Comparison of ENCODE assay signal across 7 cellular contexts in the genomic region with DNA sequence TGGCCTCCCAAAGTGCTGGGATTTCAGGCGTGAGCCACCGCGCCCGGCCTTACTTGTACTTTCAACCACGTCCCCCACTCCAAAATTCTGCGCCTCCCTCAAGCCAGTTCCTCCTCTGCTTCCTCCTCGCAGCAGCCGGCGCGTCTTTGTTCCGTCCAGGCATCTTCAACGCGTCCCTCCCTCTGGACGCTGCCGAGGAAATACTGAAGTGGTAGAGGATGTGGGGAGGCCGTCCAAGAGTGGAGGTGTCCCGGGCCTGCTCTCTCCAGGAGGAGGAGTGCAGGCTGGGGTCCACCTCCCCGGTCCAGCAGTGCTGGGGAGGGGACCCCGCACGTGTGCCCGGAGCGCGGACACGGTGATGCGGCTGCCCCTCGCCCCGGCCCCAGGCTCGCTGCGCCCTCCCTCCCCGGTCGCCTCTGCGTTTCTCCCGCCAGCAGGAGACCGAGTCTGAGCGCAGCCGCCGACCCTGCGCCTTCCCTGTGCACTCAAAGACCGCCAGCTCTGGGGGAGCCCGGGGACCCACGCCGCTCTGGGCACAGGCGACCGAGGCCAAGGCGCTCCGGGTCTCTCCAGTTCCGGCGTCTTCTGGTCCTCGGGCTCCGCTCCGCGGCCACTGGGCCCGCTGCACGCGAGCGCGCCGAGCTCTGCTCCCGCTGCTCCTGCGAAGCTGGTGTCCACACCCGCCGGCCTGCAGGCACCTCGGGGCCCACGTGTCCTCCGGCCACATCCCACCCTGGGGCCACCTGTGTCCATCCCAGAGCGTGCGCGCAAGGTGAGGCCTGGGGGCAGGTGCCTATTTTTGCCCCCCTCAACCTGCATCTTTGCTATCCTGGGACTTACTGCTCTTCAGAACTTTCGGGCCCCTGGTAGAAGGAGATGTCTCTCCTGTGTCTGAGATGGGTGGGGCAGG. TPM values are rescaled to one million over a fixed set of nuclear protein-coding genes. Genes with fewer than 3 reads are reported as not detected.
A peak's percentile ranks its signal among the peaks of the same experiment; 100 is the strongest.
DNase-seq lines count a peak whose midpoint lies in the region; ATAC-seq and TF ChIP-seq lines count a peak whose summit lies in the region.

No MANE protein-coding gene starts in this region.

- no peaks in the 10 kb centered on the region for H3K9me3 Mint-ChIP-seq in nephron progenitor cell

- no peak for ATAC-seq in HG03025 (IDR thresholded peaks at IDR 0.05; ENCODE audit: low FRiP score, unreplicated experiment)

- no peaks in the 10 kb centered on the region for H3K9me3 ChIP-seq in stomach smooth muscle (ENCODE audit: control insufficient read depth in 2 of 2, low read length in 2 of 2)

- no peaks in the 10 kb centered on the region for H3K36me3 ChIP-seq in stomach smooth muscle (ENCODE audit: control insufficient read depth in 2 of 2, insufficient read depth in 2 of 2, low read length in 2 of 2)

- peaks cover 8% of the 10 kb centered on the region for H3K4me1 ChIP-seq in stomach smooth muscle (ENCODE audit: control insufficient read depth, insufficient read depth, low read length)

- TF ChIP-seq CTCF in GM20000 (IDR thresholded peaks at IDR 0.05; ENCODE audit: extremely low read depth, missing control alignments) = peak; percentile 75
- TF ChIP-seq CTCF in fibroblast of mammary gland (conservative IDR thresholded peaks at IDR 0.05; ENCODE audit: control insufficient read depth, insufficient read depth, low read depth, low read length) = peak; percentile 49
- TF ChIP-seq CTCF in nephron progenitor cell (IDR thresholded peaks at IDR 0.05) = peak; percentile 34

- H3K4me1 Mint-ChIP-seq in nephron progenitor cell = no peaks in the 10 kb centered on the region

- no peak overlapping the region for H3K9ac ChIP-seq in stomach smooth muscle (ENCODE audit: low read length in 2 of 2)

- peak overlapping the region; percentile 40 for H3K4me3 ChIP-seq in fibroblast of mammary gland (ENCODE audit: control insufficient read depth, low read depth, low read length)
- H3K4me3 ChIP-seq in stomach smooth muscle (ENCODE audit: low read length in 2 of 2) = peak overlapping the region; percentile 52 to 68

- peak overlapping the region; percentile 73 for H3K4me3 Mint-ChIP-seq in nephron progenitor cell

- H3K27me3 Mint-ChIP-seq in nephron progenitor cell (ENCODE audit: low read depth, poor library complexity) = peaks cover 99% of the 10 kb centered on the region

- H3K27ac ChIP-seq in stomach smooth muscle (ENCODE audit: low read length) = no peak overlapping the region

- no peak overlapping the region for H3K27ac Mint-ChIP-seq in nephron progenitor cell

- DNase-seq in GM20000 (ENCODE audit: low spot score) = peak; percentile 84
- peak; percentile 49 for DNase-seq in NCI-H460 (ENCODE audit: extremely low read depth, low read depth)
- peak; percentile 63 for DNase-seq in activated T-cell treated with anti-CD3 and anti-CD28 coated beads, Interleukin-2, amount 50 U/mL, for 1 hour
- peak; percentile 55 for DNase-seq in fibroblast of mammary gland (ENCODE audit: low read depth)
- peak; percentile 70 for DNase-seq in nephron progenitor cell

- H3K36me3 Mint-ChIP-seq in nephron progenitor cell (ENCODE audit: low read depth) = no peaks in the 10 kb centered on the region

- peaks cover 19 to 47% of the 10 kb centered on the region in 2 donors for H3K27me3 ChIP-seq in stomach smooth muscle (ENCODE audit: control insufficient read depth in 1 of 2, insufficient read depth in 2 of 2, low read length in 2 of 2)

RNA-seq across cellular contexts. Expression of gene OSBPL7, which starts 31.7 kb away (rescaled TPM):
- total RNA-seq in NCI-H460 (2014; rRNA removed; shearing (Covaris generic)) = 2.6 and 2.9 TPM in 2 replicates
- polyA plus RNA-seq in NCI-H460 (2014; cell fraction: nucleus; rRNA removed) = 26.0 and 35.9 TPM in 2 replicates

RNA-seq across cellular contexts. Expression of gene MRPL10, which starts 41.5 kb away (rescaled TPM):
- 70.5 and 72.8 TPM in 2 replicates for total RNA-seq in NCI-H460 (2014; rRNA removed; shearing (Covaris generic))
- polyA plus RNA-seq in NCI-H460 (2014; cell fraction: nucleus; rRNA removed) = 45.2 and 60.8 TPM in 2 replicates

RNA-seq across cellular contexts. Expression of gene LRRC46, which starts 41.6 kb away (rescaled TPM):
- 0.20 TPM in 1 of 2 replicates, not detected in the other for total RNA-seq in NCI-H460 (2014; rRNA removed; shearing (Covaris generic))
- polyA plus RNA-seq in NCI-H460 (2014; cell fraction: nucleus; rRNA removed) = 0.28 TPM in 1 of 2 replicates, not detected in the other

RNA-seq across cellular contexts. Expression of gene SCRN2, which starts 51.2 kb away (rescaled TPM):
- 24.9 and 25.6 TPM in 2 replicates for total RNA-seq in NCI-H460 (2014; rRNA removed; shearing (Covaris generic))
- polyA plus RNA-seq in NCI-H460 (2014; cell fraction: nucleus; rRNA removed) = 156 and 170 TPM in 2 replicates

RNA-seq across cellular contexts. Expression of gene TBX21, which starts 56.8 kb away (rescaled TPM):
- not detected in 2 replicates for total RNA-seq in NCI-H460 (2014; rRNA removed; shearing (Covaris generic))
- not detected in 2 replicates for polyA plus RNA-seq in NCI-H460 (2014; cell fraction: nucleus; rRNA removed)
